Comparison of ENCODE assay signal across 9 cellular contexts in the genomic region with DNA sequence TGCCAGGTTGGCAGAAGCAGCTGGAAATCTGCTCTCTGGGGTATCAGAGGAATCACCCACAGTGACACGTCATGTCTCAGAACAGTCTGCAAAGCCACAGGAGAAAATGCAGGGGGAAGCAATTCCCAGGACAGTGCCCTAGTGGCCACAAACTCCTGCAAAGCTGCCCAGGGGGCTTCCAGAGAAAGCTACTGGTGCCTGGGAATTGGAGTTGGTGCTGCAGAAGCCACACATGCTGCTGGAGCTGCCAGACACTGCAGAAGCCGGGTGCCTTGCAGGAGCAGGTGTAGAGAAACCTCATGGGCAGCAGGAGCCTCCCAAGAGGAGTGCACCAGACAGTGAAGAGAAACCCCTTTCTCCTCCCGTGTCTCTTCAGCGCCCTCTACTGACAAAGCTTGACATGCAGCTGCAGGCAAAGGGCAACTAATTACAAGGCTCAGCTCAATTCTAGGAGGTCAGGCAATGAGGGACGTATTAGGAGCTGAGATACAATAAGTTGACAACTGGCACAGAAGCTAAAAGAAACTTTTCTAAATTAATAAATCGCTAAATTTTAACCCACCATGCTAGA. TPM values are rescaled to one million over a fixed set of nuclear protein-coding genes. Genes with fewer than 3 reads are reported as not detected.
DNase-seq lines count a peak whose midpoint lies in the region; ATAC-seq, FAIRE-seq and TF ChIP-seq lines count a peak whose summit lies in the region.
"Had no signal": no experiment of that assay in that cellular context is flagged by ENCODE, and none has a peak within 500 bp of the region (broad histone marks: within the 10 kb centered on the region; RNA-seq: fewer than 3 reads in every experiment).

No MANE protein-coding gene starts in this region.

- H3K9ac ChIP-seq in GM23248: no peak overlapping the region

- peaks cover 18% of the 10 kb centered on the region for H3K4me1 Mint-ChIP-seq in glutamatergic neuron (ENCODE audit: low read depth, unreplicated experiment)

- H3K27me3 ChIP-seq in GM23248 (replicated peaks; ENCODE audit: insufficient read depth): no peaks in the 10 kb centered on the region
- H3K27me3 ChIP-seq in dorsolateral prefrontal cortex: peaks cover 0 to 16% (median 0%) of the 10 kb centered on the region in 45 donors

- peaks cover 25% of the 10 kb centered on the region for H3K4me1 ChIP-seq in GM23248 (ENCODE audit: insufficient read depth)

- no peaks in the 10 kb centered on the region for H3K9me2 ChIP-seq in GM23248 (ENCODE audit: insufficient read depth)

- POLR2A ChIA-PET in RWPE1 (lab: Yijun Ruan, JAX; ENCODE audit: low non-redundant PET): no interaction called here

- no peaks in the 10 kb centered on the region for H3K9me3 ChIP-seq in GM23248 (ENCODE audit: low read depth)

- intact Hi-C loops in dorsolateral prefrontal cortex (cut with DNase I): loop anchor here in 1 of 2 donors (2.0 kb wide), 1 partner anchor 135 kb away; no protein-coding TSS in a partner anchor

- H3K4me3 Mint-ChIP-seq in glutamatergic neuron (ENCODE audit: unreplicated experiment): no peak overlapping the region
- H3K4me3 Mint-ChIP-seq: natural killer cell had no signal

- H3K36me3 ChIP-seq in GM23248 (ENCODE audit: low read depth): no peaks in the 10 kb centered on the region

- no peaks in the 10 kb centered on the region for H3K36me3 Mint-ChIP-seq in glutamatergic neuron (ENCODE audit: unreplicated experiment)
- H3K36me3 Mint-ChIP-seq: natural killer cell had no signal

- 72% methylated on average over 6 of the region's 6 CpGs for WGBS in GM23248 (ENCODE audit: low coverage in 1 of 2, low lambda C conversion rate in 2 of 2, missing lambda C conversion rate in 2 of 2), 2 experiments

- H3K27ac ChIP-seq in GM23248 (no peak overlapping the region), RWPE1 (no peak overlapping the region), coronary artery (no peak overlapping the region), dorsolateral prefrontal cortex (no peak overlapping the region)

- no peaks in the 10 kb centered on the region for H4K20me1 ChIP-seq in GM23248 (ENCODE audit: insufficient read depth)

- peaks cover 7% of the 10 kb centered on the region for H3K27me3 Mint-ChIP-seq in glutamatergic neuron (ENCODE audit: unreplicated experiment)

- no peak overlapping the region for H3K27ac Mint-ChIP-seq in glutamatergic neuron (ENCODE audit: unreplicated experiment)
- H3K27ac Mint-ChIP-seq: natural killer cell had no signal

- TF ChIP-seq CTCF in D721Med (IDR thresholded peaks at IDR 0.05; ENCODE audit: insufficient read depth, missing control alignments) (peak; percentile 19), RWPE1 (conservative IDR thresholded peaks at IDR 0.05; ENCODE audit: low read depth) (0 out of 2 replicates have a peak, but pooled peaks have one; percentile 5), glutamatergic neuron (IDR thresholded peaks at IDR 0.05; ENCODE audit: partially characterized antibody, unreplicated experiment) (no peak), coronary artery (IDR thresholded peaks at IDR 0.05) (no peak), dorsolateral prefrontal cortex (IDR thresholded peaks at IDR 0.05 in 54 of 56, conservative IDR thresholded peaks at IDR 0.05 in 2 of 56; ENCODE audit: low read depth in 1 of 56, partially characterized antibody in 56 of 56) (no peak)

- H3F3A ChIP-seq in GM23248 (ENCODE audit: insufficient read depth): peaks cover 46% of the 10 kb centered on the region

- no peak for FAIRE-seq in D721Med (lab: Jason Lieb, UNC)

- ATAC-seq in GM18867 (IDR thresholded peaks at IDR 0.05; ENCODE audit: unreplicated experiment): no peak
- ATAC-seq: natural killer cell had no signal

- CTCF ChIA-PET in RWPE1 (lab: Yijun Ruan, JAX): no interaction called here

- H2AFZ ChIP-seq in GM23248: no peak overlapping the region

- DNase-seq in D721Med (ENCODE audit: insufficient read length, low spot score) (no peak), GM23248 (peak; percentile 24), RWPE1 (ENCODE audit: low spot score) (no peak), glutamatergic neuron (peak; percentile 34), GM19238 (ENCODE audit: insufficient read length, low spot score) (no peak), coronary artery (ENCODE audit: low spot score) (no peak), dorsolateral prefrontal cortex (no peak)
- DNase-seq: natural killer cell had no signal

- peaks cover 13% of the 10 kb centered on the region for H3K9me3 Mint-ChIP-seq in glutamatergic neuron (ENCODE audit: unreplicated experiment)
- H3K9me3 Mint-ChIP-seq: natural killer cell had no signal

- H3K4me2 ChIP-seq in GM23248 (ENCODE audit: unreplicated experiment): no peak overlapping the region

- no peaks in the 10 kb centered on the region for H3K79me2 ChIP-seq in GM23248 (ENCODE audit: insufficient read depth)

- no peak overlapping the region for H3K4me3 ChIP-seq in GM23248
- no peak overlapping the region for H3K4me3 ChIP-seq in coronary artery
- no peak overlapping the region for H3K4me3 ChIP-seq in dorsolateral prefrontal cortex

- in situ Hi-C loops in GM23248 (cut with MboI): no loop called here

RNA-seq across cellular contexts. Expression of a gene that starts 30.2 kb away (rescaled TPM):
- total RNA-seq in GM23248 (2014; rRNA removed; shearing (Covaris generic)): 43.4 and 60.3 TPM in 2 replicates
- 41.7 and 48.0 TPM in 2 replicates for polyA plus RNA-seq in GM23248 (2016; fragmentation: Nextera tagmentation; extraction: Ambion mirVana)
- total RNA-seq in glutamatergic neuron (ENCODE audit: unreplicated experiment): 41.6 TPM
- 10 to 100 TPM; 34.9 to 62.3 (median 46.5) TPM for total RNA-seq in dorsolateral prefrontal cortex

Comparison
In these comparisons a context has a peak if more than half of its experiments do, and no peak if none do; other contexts are left out.
1. DNase-seq: peak in GM23248 (single experiment) and glutamatergic neuron (single experiment); none in D721Med (single experiment), RWPE1 (single experiment), GM19238 (single experiment), coronary artery (single experiment) and dorsolateral prefrontal cortex (0 of 10).
2. CTCF ChIP-seq: peak in D721Med (single experiment) and RWPE1 (single experiment); none in glutamatergic neuron (single experiment), coronary artery (single experiment) and dorsolateral prefrontal cortex (0 of 56).